Comparison of ENCODE assay signal across 19 cellular contexts in the genomic region with DNA sequence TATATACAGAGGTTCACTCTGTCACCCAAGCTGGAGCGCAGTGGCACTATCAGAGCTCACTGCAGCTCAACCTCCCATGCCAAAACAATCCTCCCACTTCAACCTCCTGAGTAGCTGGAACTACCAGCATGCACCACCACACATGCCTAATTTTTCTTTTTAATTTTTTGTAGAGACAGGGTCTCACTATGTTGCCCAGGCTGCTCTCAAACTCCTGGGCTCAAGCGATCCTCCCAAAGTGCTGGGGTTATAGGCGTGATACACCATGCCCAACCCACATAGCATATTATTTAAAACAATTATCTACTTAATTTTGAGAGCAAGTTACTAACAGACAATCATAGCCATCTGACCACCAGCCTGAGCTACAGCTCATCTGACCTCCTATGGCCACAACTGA.
"Had no signal": no experiment of that assay in that cellular context is flagged by ENCODE, and none has a peak within 500 bp of the region (broad histone marks: within the 10 kb centered on the region; RNA-seq: fewer than 3 reads in every experiment).

No MANE protein-coding gene starts in this region.

- H3K36me3 ChIP-seq: spleen, tibial artery, upper lobe of left lung, uterus had no signal

- H3K27me3 ChIP-seq: hepatocyte, spleen, tibial artery, upper lobe of left lung, uterus had no signal

- H3K79me2 ChIP-seq: hepatocyte had no signal

- H3K4me3 ChIP-seq: dorsolateral prefrontal cortex, hepatocyte, mucosa of descending colon, spleen, tibial artery, upper lobe of left lung, uterus had no signal

- DNase-seq: dorsolateral prefrontal cortex; effector CD8-positive, alpha-beta T cell; foreskin melanocyte; kidney glomerular epithelial cell; mucosa of descending colon; posterior cingulate gyrus; spleen; stimulated activated CD4-positive, alpha-beta T cell treated with anti-CD3 and anti-CD28 coated beads, Interleukin-15, amount 100 ng/mL, for 24 hours; stimulated activated CD4-positive, alpha-beta T cell treated with anti-CD3 and anti-CD28 coated beads, Interleukin-1b, Interleukin-23, amount 100 ng/mL, for 48 hours; stimulated activated CD4-positive, alpha-beta T cell treated with anti-CD3 and anti-CD28 coated beads, Interleukin-4, amount 100 ng/mL, for 24 hours; tibial artery; upper lobe of left lung; uterus had no signal

- H3K9me3 Mint-ChIP-seq: stimulated activated memory B cell treated with anti-CD40 and anti-IgM and Interleukin-4, amounts not matched to agents 10 μg/mL and 1 μg/mL and 100 μg/mL, for 72 hours had no signal

- H3K36me3 Mint-ChIP-seq: naive thymus-derived CD8-positive, alpha-beta T cell; stimulated activated memory B cell treated with anti-CD40 and anti-IgM and Interleukin-4, amounts not matched to agents 10 μg/mL and 1 μg/mL and 100 μg/mL, for 72 hours had no signal

- H3K27me3 Mint-ChIP-seq: stimulated activated memory B cell treated with anti-CD40 and anti-IgM and Interleukin-4, amounts not matched to agents 10 μg/mL and 1 μg/mL and 100 μg/mL, for 72 hours; stimulated activated naive CD8-positive, alpha-beta T cell treated with anti-CD3 and anti-CD28 coated beads, Interleukin-15, Interleukin-2, amounts not matched to agents 100 ng/mL and 50 ng/mL, for 24 hours had no signal

- ATAC-seq: mucosa of descending colon; naive thymus-derived CD8-positive, alpha-beta T cell; sciatic nerve; stimulated activated memory B cell treated with anti-CD40 and anti-IgM and Interleukin-4, amounts not matched to agents 10 μg/mL and 1 μg/mL and 100 μg/mL, for 72 hours had no signal

- H3K27ac Mint-ChIP-seq: stimulated activated memory B cell treated with anti-CD40 and anti-IgM and Interleukin-4, amounts not matched to agents 10 μg/mL and 1 μg/mL and 100 μg/mL, for 72 hours; stimulated activated naive CD8-positive, alpha-beta T cell treated with anti-CD3 and anti-CD28 coated beads, Interleukin-15, Interleukin-2, amounts not matched to agents 100 ng/mL and 50 ng/mL, for 24 hours had no signal

- FAIRE-seq: islet of Langerhans had no signal

- H3K4me3 Mint-ChIP-seq: naive thymus-derived CD8-positive, alpha-beta T cell; stimulated activated memory B cell treated with anti-CD40 and anti-IgM and Interleukin-4, amounts not matched to agents 10 μg/mL and 1 μg/mL and 100 μg/mL, for 72 hours; stimulated activated naive CD8-positive, alpha-beta T cell treated with anti-CD3 and anti-CD28 coated beads, Interleukin-15, Interleukin-2, amounts not matched to agents 100 ng/mL and 50 ng/mL, for 24 hours had no signal

- H3K27ac ChIP-seq: dorsolateral prefrontal cortex, hepatocyte, tibial artery, upper lobe of left lung, uterus had no signal

- H3K4me1 ChIP-seq: tibial artery, upper lobe of left lung, uterus had no signal

- H3K9me3 ChIP-seq: mucosa of descending colon, tibial artery, upper lobe of left lung, uterus had no signal
